Comparison of ENCODE assay signal across 8 cellular contexts in genomic region chr10:101903827-101904520, GRCh38.
DNase-seq lines count a peak whose midpoint lies in the region; ATAC-seq and TF ChIP-seq lines count a peak whose summit lies in the region.

No MANE protein-coding gene starts in this region.

- peak; percentile 38 for DNase-seq in activated naive CD4-positive, alpha-beta T cell treated with anti-CD3 and anti-CD28 coated beads for 36 hours
- DNase-seq in activated naive CD4-positive, alpha-beta T cell treated with anti-CD3 and anti-CD28 coated beads, Interleukin-2, amount 50 U/mL, for 16 hours: no peak
- DNase-seq in NCI-H187 treated with DMSO at 0.1 percent for 48 hours (lab: John Stamatoyannopoulos, UW) (peak; percentile 88), left kidney (ENCODE audit: low read depth, low spot score) (peak; percentile 26), SIG-M5 (lab: John Stamatoyannopoulos, UW) (no peak), endothelial cell (ENCODE audit: low spot score) (no peak), NOMO-1 (lab: John Stamatoyannopoulos, UW; ENCODE audit: unreplicated experiment in 2 of 2) (no peak)

- H3K36me3 Mint-ChIP-seq in activated naive CD4-positive, alpha-beta T cell treated with anti-CD3 and anti-CD28 coated beads for 36 hours (ENCODE audit: low read depth): no peaks in the 10 kb centered on the region
- H3K36me3 Mint-ChIP-seq in endothelial cell (ENCODE audit: low read depth, unreplicated experiment): no peaks in the 10 kb centered on the region

- no peak overlapping the region for H3K27ac Mint-ChIP-seq in activated naive CD4-positive, alpha-beta T cell treated with anti-CD3 and anti-CD28 coated beads for 36 hours
- H3K27ac Mint-ChIP-seq in endothelial cell (ENCODE audit: unreplicated experiment): no peak overlapping the region

- no peak overlapping the region for H3K4me3 Mint-ChIP-seq in activated naive CD4-positive, alpha-beta T cell treated with anti-CD3 and anti-CD28 coated beads for 36 hours
- no peak overlapping the region for H3K4me3 Mint-ChIP-seq in endothelial cell (ENCODE audit: unreplicated experiment)

- intact Hi-C loops in activated naive CD4-positive, alpha-beta T cell treated with anti-CD3 and anti-CD28 coated beads for 36 hours (cut with micrococcal nuclease): no loop called here

- peaks cover 18% of the 10 kb centered on the region for H3K4me1 Mint-ChIP-seq in activated naive CD4-positive, alpha-beta T cell treated with anti-CD3 and anti-CD28 coated beads for 36 hours (ENCODE audit: low read depth)
- peaks cover 36% of the 10 kb centered on the region for H3K4me1 Mint-ChIP-seq in endothelial cell (ENCODE audit: unreplicated experiment)

- CTCF ChIA-PET in activated naive CD4-positive, alpha-beta T cell treated with anti-CD3 and anti-CD28 coated beads for 36 hours (lab: Charles Lee): no interaction called here

- H3K27me3 Mint-ChIP-seq in activated naive CD4-positive, alpha-beta T cell treated with anti-CD3 and anti-CD28 coated beads for 36 hours (ENCODE audit: low read depth): no peaks in the 10 kb centered on the region
- H3K27me3 Mint-ChIP-seq in endothelial cell (ENCODE audit: unreplicated experiment): no peaks in the 10 kb centered on the region

- TF ChIP-seq CTCF in endothelial cell (IDR thresholded peaks at IDR 0.05; ENCODE audit: unreplicated experiment): no peak

- no peaks in the 10 kb centered on the region for H3K9me3 Mint-ChIP-seq in activated naive CD4-positive, alpha-beta T cell treated with anti-CD3 and anti-CD28 coated beads for 36 hours
- H3K9me3 Mint-ChIP-seq in endothelial cell (ENCODE audit: unreplicated experiment): no peaks in the 10 kb centered on the region

- peak; percentile 91 for ATAC-seq in HG02759 (IDR thresholded peaks at IDR 0.05; ENCODE audit: unreplicated experiment)

Comparison
In these comparisons a context has a peak if more than half of its experiments do, and no peak if none do; other contexts are left out.
1. DNase-seq: peak in activated naive CD4-positive, alpha-beta T cell treated with anti-CD3 and anti-CD28 coated beads for 36 hours (single experiment), NCI-H187 treated with DMSO at 0.1 percent for 48 hours (single experiment) and left kidney (single experiment); none in activated naive CD4-positive, alpha-beta T cell treated with anti-CD3 and anti-CD28 coated beads, Interleukin-2, amount 50 U/mL, for 16 hours (single experiment), SIG-M5 (single experiment), endothelial cell (single experiment) and NOMO-1 (0 of 2).